In genomic region chr17:2598166-2598565, GRCh38 we compare ENCODE assay signal across 13 cellular contexts. TPM values are rescaled to one million over a fixed set of nuclear protein-coding genes. Genes with fewer than 3 reads are reported as not detected.
DNase-seq lines count a peak whose midpoint lies in the region; ATAC-seq and TF ChIP-seq lines count a peak whose summit lies in the region.
"Had no signal": no experiment of that assay in that cellular context is flagged by ENCODE, and none has a peak within 500 bp of the region (broad histone marks: within the 10 kb centered on the region; RNA-seq: fewer than 3 reads in every experiment).

No MANE protein-coding gene starts in this region.

- no peak overlapping the region for H3K4me3 ChIP-seq in HEK293 (ENCODE audit: low read depth, low read length)
- no peak overlapping the region for H3K4me3 ChIP-seq in brain microvascular endothelial cell (ENCODE audit: low read depth, low read length)
- H3K4me3 ChIP-seq: SJCRH30 had no signal

- CTCF ChIA-PET in HEK293 (lab: Yijun Ruan, JAX), result interaction anchor here (1.3 kb wide), 1 partner anchor 17 kb away, joined by 3 read pairs; no protein-coding TSS in a partner anchor

- POLR2A ChIA-PET in HEK293 (lab: Yijun Ruan, JAX), result no interaction called here

- no peaks in the 10 kb centered on the region for H3K9me3 ChIP-seq in HEK293 (ENCODE audit: control insufficient read depth, insufficient read depth, low read depth, low read length)
- H3K9me3 ChIP-seq: SJCRH30 had no signal

- TF ChIP-seq CTCF in HEK293 (tag by site-specific recombination; IDR thresholded peaks at IDR 0.05) (no peak), brain microvascular endothelial cell (IDR thresholded peaks at IDR 0.05; ENCODE audit: low read depth, low read length, missing control alignments) (no peak)

- no peak for ATAC-seq in HG03469 (IDR thresholded peaks at IDR 0.05; ENCODE audit: unreplicated experiment)
- no peak for ATAC-seq in GM18519 (IDR thresholded peaks at IDR 0.05; ENCODE audit: low FRiP score, unreplicated experiment)

- peak; percentile 51 for DNase-seq in AG08395 (ENCODE audit: low spot score)
- DNase-seq in brain microvascular endothelial cell, result peak; percentile 17
- peak; percentile 69 for DNase-seq in iris pigment epithelial cell (ENCODE audit: low read depth)
- no peak for DNase-seq in mucosa of gallbladder (ENCODE audit: low spot score)
- no peak for DNase-seq in NCI-H345 treated with DMSO at 0.1 percent for 48 hours (lab: John Stamatoyannopoulos, UW; ENCODE audit: unreplicated experiment)
- DNase-seq: activated gamma-delta T cell treated with Interleukin-2 at 50 U/mL for 16 hours; effector memory CD4-positive, alpha-beta T cell; NCI-H526 treated with DMSO at 0.1 percent for 48 hours; SJCRH30 had no signal

- no peaks in the 10 kb centered on the region for H3K27me3 ChIP-seq in brain microvascular endothelial cell (replicated peaks)
- H3K27me3 ChIP-seq: SJCRH30 had no signal

- H3K36me3 ChIP-seq in HEK293 (ENCODE audit: control insufficient read depth in 2 of 2, insufficient read depth in 1 of 2, low read length in 2 of 2), result peaks cover 0 to 11% of the 10 kb centered on the region in 2 experiments; a peak in 1 of 3 replicates
- H3K36me3 ChIP-seq in brain microvascular endothelial cell (replicated peaks), result peaks cover 2% of the 10 kb centered on the region

- peaks cover 43% of the 10 kb centered on the region for H3K4me1 ChIP-seq in HEK293 (ENCODE audit: control insufficient read depth, insufficient read depth, low read length)
- H3K4me1 ChIP-seq: SJCRH30 had no signal

- in situ Hi-C loops in brain microvascular endothelial cell (cut with HindIII; ENCODE audit: low pct_ligation_motif_present, low sequenced_read_pairs), result no loop called here

- H3K27ac ChIP-seq in HEK293 (ENCODE audit: extremely low read depth, low read depth, low read length), result no peak overlapping the region
- no peak overlapping the region for H3K27ac ChIP-seq in brain microvascular endothelial cell
- H3K27ac ChIP-seq: C4-2B, SJCRH30 had no signal

TF ChIP-seq in HEK293, 187 proteins besides CTCF, POLR2A, EP300 and RAD21:
- TF ChIP-seq ZNF211 (tag by site-specific recombination; IDR thresholded peaks at IDR 0.05; ENCODE audit: low read depth) (no peak), ZBTB20 (tag by site-specific recombination; IDR thresholded peaks at IDR 0.05) (no peak), ZNF362 (tag by site-specific recombination; IDR thresholded peaks at IDR 0.05) (0 out of 2 replicates have a peak, but pooled peaks have one; percentile 25), ZNF785 (tag by site-specific recombination; IDR thresholded peaks at IDR 0.05) (no peak)

RNA-seq across cellular contexts. Expression of gene PAFAH1B1, which starts 4.7 kb away (rescaled TPM):
- total RNA-seq in mucosa of gallbladder, result 110 TPM

Comparison
In these comparisons a context has a peak if more than half of its experiments do, and no peak if none do; other contexts are left out.
1. DNase-seq: peak in AG08395 (single experiment), brain microvascular endothelial cell (single experiment) and iris pigment epithelial cell (single experiment); none in mucosa of gallbladder (single experiment) and NCI-H345 treated with DMSO at 0.1 percent for 48 hours (single experiment).